In the genomic region with DNA sequence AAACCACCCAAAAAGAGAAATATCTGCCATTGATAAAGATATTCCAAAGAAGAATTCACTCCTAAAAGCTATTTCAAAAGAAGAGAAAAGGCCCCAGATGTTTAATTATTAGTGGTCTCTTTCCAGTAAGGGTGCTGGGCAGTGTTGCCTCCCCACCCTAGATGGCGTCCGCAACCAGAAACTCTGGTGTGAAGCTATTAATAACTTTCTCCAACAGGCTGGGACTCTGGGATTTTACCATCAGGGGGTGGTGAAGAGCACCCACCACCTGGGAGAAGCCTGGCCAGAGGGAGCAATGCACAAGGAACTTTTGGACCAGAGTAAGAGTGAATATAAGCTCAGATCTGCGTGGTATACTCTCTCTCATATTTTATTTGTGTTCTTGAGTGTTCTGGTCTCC, we compare ENCODE assay signal across 1 cellular context.
A peak's percentile ranks its signal among the peaks of the same experiment; 100 is the strongest.
TF ChIP-seq lines count a peak whose summit lies in the region.

No MANE protein-coding gene starts in this region.

TF ChIP-seq in HEK293, 187 proteins besides CTCF, POLR2A, EP300 and RAD21 (continued from another document):
- TF ChIP-seq ZNF18 (tag by site-specific recombination; IDR thresholded peaks at IDR 0.05) (peak; percentile 52; the same call in 1 of the 2 replicates), ZNF654 (tag by site-specific recombination; IDR thresholded peaks at IDR 0.05; ENCODE audit: low read depth) (peak; percentile 27; the same call in 1 of the 2 replicates), ZNF596 (tag by site-specific recombination; IDR thresholded peaks at IDR 0.05) (no peak), ZNF561 (tag by site-specific recombination; IDR thresholded peaks at IDR 0.05; ENCODE audit: borderline replicate concordance) (peak; percentile 86), ZNF341 (tag by site-specific recombination; IDR thresholded peaks at IDR 0.05; ENCODE audit: low read depth) (no peak), KLF16 (tag by site-specific recombination; IDR thresholded peaks at IDR 0.05) (no peak), ZNF239 (tag by site-specific recombination; IDR thresholded peaks at IDR 0.05) (no peak), ZNF174 (tag by site-specific recombination; IDR thresholded peaks at IDR 0.05) (no peak), MYNN (tag by site-specific recombination; IDR thresholded peaks at IDR 0.05; ENCODE audit: borderline replicate concordance) (no peak)
